ENCODE assay signal across 10 cellular contexts in the genomic region with DNA sequence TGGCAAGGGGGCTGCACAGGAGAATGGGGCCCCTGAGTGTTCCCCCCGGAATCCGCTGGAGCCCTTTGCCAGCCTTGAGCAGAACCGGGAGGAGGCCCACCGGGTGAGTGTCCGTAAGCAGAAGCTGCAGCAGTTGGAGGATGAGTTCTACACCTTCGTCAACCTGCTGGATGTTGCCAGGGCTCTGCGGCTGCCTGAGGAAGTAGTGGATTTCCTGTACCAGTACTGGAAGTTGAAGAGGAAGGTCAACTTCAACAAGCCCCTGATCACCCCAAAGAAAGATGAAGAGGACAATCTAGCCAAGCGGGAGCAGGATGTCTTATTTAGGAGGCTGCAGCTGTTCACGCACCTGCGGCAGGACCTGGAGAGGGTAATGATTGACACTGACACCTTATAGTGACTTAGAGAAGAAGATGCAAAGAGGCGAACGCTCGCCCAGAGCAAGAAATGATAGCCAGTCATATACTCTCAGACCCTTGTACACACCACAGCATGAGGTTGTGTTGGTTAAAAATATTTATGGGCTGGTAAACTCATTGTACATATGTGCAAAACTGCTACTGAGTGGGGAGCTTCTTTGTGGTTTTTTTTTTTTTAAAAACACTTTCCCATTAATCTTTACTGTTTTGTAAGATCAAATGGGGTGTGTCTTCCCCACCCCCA. TPM values are rescaled to one million over a fixed set of nuclear protein-coding genes. Genes with fewer than 3 reads are reported as not detected.
DNase-seq lines count a peak whose midpoint lies in the region; ATAC-seq and TF ChIP-seq lines count a peak whose summit lies in the region.
"Had no signal": no experiment of that assay in that cellular context is flagged by ENCODE, and none has a peak within 500 bp of the region (broad histone marks: within the 10 kb centered on the region; RNA-seq: fewer than 3 reads in every experiment).

No MANE protein-coding gene starts in this region.

- H3K27ac ChIP-seq in SU-DHL-6 (ENCODE audit: low read depth, low read length): peak overlapping the region; percentile 37; the same call in 1 of the 2 replicates
- peak overlapping the region; percentile 88 for H3K27ac ChIP-seq in neutrophil
- H3K27ac ChIP-seq: parathyroid adenoma had no signal

- H3K36me3 ChIP-seq in SU-DHL-6 (ENCODE audit: low read length): no peaks in the 10 kb centered on the region; the same call in 1 of the 2 replicates
- peaks cover 20% of the 10 kb centered on the region for H3K36me3 ChIP-seq in neutrophil

- no peaks in the 10 kb centered on the region for H3K27me3 Mint-ChIP-seq in activated CD8-positive, alpha-beta memory T cell treated with anti-CD3 and anti-CD28 coated beads, Interleukin-2, amount 10 ng/mL, durations not matched to agents 7 days and 5 days

- no peaks in the 10 kb centered on the region for H3K9me3 ChIP-seq in SU-DHL-6 (ENCODE audit: insufficient read depth, low read length)
- H3K9me3 ChIP-seq in neutrophil: no peaks in the 10 kb centered on the region
- H3K9me3 ChIP-seq: A549 had no signal

- H2AFZ ChIP-seq in SU-DHL-6 (ENCODE audit: low read depth, low read length, severe bottlenecking): no peak overlapping the region
- H2AFZ ChIP-seq: parathyroid adenoma had no signal

- H3F3A ChIP-seq in SU-DHL-6 (ENCODE audit: insufficient read depth): no peaks in the 10 kb centered on the region

- H3K9me2 ChIP-seq in SU-DHL-6 (replicated peaks; ENCODE audit: insufficient read depth, low read length): no peaks in the 10 kb centered on the region

- peaks cover 47% of the 10 kb centered on the region for H3K4me1 Mint-ChIP-seq in activated CD8-positive, alpha-beta memory T cell treated with anti-CD3 and anti-CD28 coated beads, Interleukin-2, amount 10 ng/mL, durations not matched to agents 7 days and 5 days

- no peak overlapping the region for H3K4me3 ChIP-seq in SU-DHL-6 (ENCODE audit: insufficient read depth, low read length, poor library complexity, severe bottlenecking)
- peak overlapping the region; percentile 41 to 50 for H3K4me3 ChIP-seq in neutrophil (ENCODE audit: low read depth in 1 of 2, low read length in 1 of 2)
- H3K4me3 ChIP-seq: A549 had no signal

- H3K4me2 ChIP-seq in SU-DHL-6 (ENCODE audit: low read depth, low read length, poor library complexity, severe bottlenecking): no peak overlapping the region
- H3K4me2 ChIP-seq: A549 had no signal

- peak overlapping the region; percentile 80 for H3K27ac Mint-ChIP-seq in activated CD8-positive, alpha-beta memory T cell treated with anti-CD3 and anti-CD28 coated beads, Interleukin-2, amount 10 ng/mL, durations not matched to agents 7 days and 5 days

- TF ChIP-seq CTCF in SU-DHL-6 (IDR thresholded peaks at IDR 0.05; ENCODE audit: insufficient read depth, low read length, poor library complexity, severe bottlenecking) (no peak), neutrophil (IDR thresholded peaks at IDR 0.05) (peak; percentile 33)

- no peaks in the 10 kb centered on the region for H3K27me3 ChIP-seq in SU-DHL-6 (ENCODE audit: low read length)
- H3K27me3 ChIP-seq in neutrophil: no peaks in the 10 kb centered on the region

- H3K9me3 Mint-ChIP-seq in activated CD8-positive, alpha-beta memory T cell treated with anti-CD3 and anti-CD28 coated beads, Interleukin-2, amount 10 ng/mL, durations not matched to agents 7 days and 5 days (ENCODE audit: low read depth): no peaks in the 10 kb centered on the region

- no peak for DNase-seq in activated CD8-positive, alpha-beta memory T cell treated with anti-CD3 and anti-CD28 coated beads, Interleukin-2, amount 10 ng/mL, durations not matched to agents 7 days and 5 days
- DNase-seq in activated CD8-positive, alpha-beta memory T cell treated with anti-CD3 and anti-CD28 coated beads, Interleukin-2, amount 50 U/mL, for 4 hours: no peak
- no peak for DNase-seq in stimulated activated CD4-positive, alpha-beta T cell treated with anti-CD3 and anti-CD28 coated beads, Interleukin-4, amount 100 ng/mL, for 4 hours
- no peak for DNase-seq in SKM-1 treated with dmso at 0.1 percent for 144 hours (lab: John Stamatoyannopoulos, UW; ENCODE audit: unreplicated experiment)

- peaks cover 41 to 43% of the 10 kb centered on the region in 2 experiments for H3K4me1 ChIP-seq in neutrophil (ENCODE audit: control insufficient read depth in 1 of 2, insufficient read depth in 1 of 2, low read depth in 1 of 2, low read length in 1 of 2)
- H3K4me1 ChIP-seq: parathyroid adenoma had no signal

- no peak overlapping the region for H3K9ac ChIP-seq in SU-DHL-6 (ENCODE audit: low read length)
- H3K9ac ChIP-seq: parathyroid adenoma had no signal

- H4K20me1 ChIP-seq in SU-DHL-6 (ENCODE audit: low read depth, low read length): no peaks in the 10 kb centered on the region

- no peaks in the 10 kb centered on the region; the same call in 1 of the 2 replicates for H3K79me2 ChIP-seq in SU-DHL-6 (ENCODE audit: insufficient read depth, low read length)
- H3K79me2 ChIP-seq: parathyroid adenoma had no signal

- CTCF ChIA-PET in activated CD8-positive, alpha-beta memory T cell treated with anti-CD3 and anti-CD28 coated beads, Interleukin-2, amount 10 ng/mL, durations not matched to agents 7 days and 5 days (lab: Charles Lee): interaction anchor here (0.7 to 3.5 kb wide), 9 partner anchors 10 to 571 kb away, joined by 3 to 10 read pairs (median 4); no protein-coding TSS in a partner anchor

- H3K36me3 Mint-ChIP-seq in activated CD8-positive, alpha-beta memory T cell treated with anti-CD3 and anti-CD28 coated beads, Interleukin-2, amount 10 ng/mL, durations not matched to agents 7 days and 5 days: peaks cover 54% of the 10 kb centered on the region

- peak; percentile 29 for ATAC-seq in activated CD8-positive, alpha-beta memory T cell treated with anti-CD3 and anti-CD28 coated beads, Interleukin-2, amount 10 ng/mL, durations not matched to agents 7 days and 5 days
- peak; percentile 25 for ATAC-seq in HG02642 (IDR thresholded peaks at IDR 0.05; ENCODE audit: poor library complexity, unreplicated experiment)
- ATAC-seq in GM19324 (IDR thresholded peaks at IDR 0.05; ENCODE audit: low FRiP score, unreplicated experiment): no peak

- no peak overlapping the region for H3K4me3 Mint-ChIP-seq in activated CD8-positive, alpha-beta memory T cell treated with anti-CD3 and anti-CD28 coated beads, Interleukin-2, amount 10 ng/mL, durations not matched to agents 7 days and 5 days

RNA-seq across cellular contexts. Expression of a gene that starts 52.5 kb away (rescaled TPM):
- 10 to 100 TPM; 30.4 to 31.2 TPM for total RNA-seq in activated CD8-positive, alpha-beta memory T cell treated with anti-CD3 and anti-CD28 coated beads, Interleukin-2, amount 10 ng/mL, durations not matched to agents 7 days and 5 days
